ENCODE assay signal across 28 cellular contexts in genomic region chr13:90103099-90103784, GRCh38.
"Had no signal": no experiment of that assay in that cellular context is flagged by ENCODE, and none has a peak within 500 bp of the region (broad histone marks: within the 10 kb centered on the region; RNA-seq: fewer than 3 reads in every experiment).

No MANE protein-coding gene starts in this region.

- H3K27me3 ChIP-seq: esophagus muscularis mucosa, foreskin keratinocyte, gastroesophageal sphincter, left lung, neural progenitor cell, right atrium auricular region, suprapubic skin, transverse colon, vagina had no signal

- H3K27ac Mint-ChIP-seq: naive thymus-derived CD4-positive, alpha-beta T cell; nephron; neural progenitor cell; stimulated activated naive CD8-positive, alpha-beta T cell treated with anti-CD3 and anti-CD28 coated beads, Interleukin-15, amount 100 ng/mL, for 72 hours had no signal

- H3K4me1 ChIP-seq: esophagus muscularis mucosa, gastroesophageal sphincter, left lung, neural progenitor cell, parathyroid adenoma, prostate gland, right atrium auricular region, suprapubic skin, vagina had no signal

- H3K36me3 Mint-ChIP-seq: neural progenitor cell had no signal

- H3K4me3 Mint-ChIP-seq: naive thymus-derived CD4-positive, alpha-beta T cell; nephron; neural progenitor cell; stimulated activated naive CD8-positive, alpha-beta T cell treated with anti-CD3 and anti-CD28 coated beads, Interleukin-15, amount 100 ng/mL, for 72 hours had no signal

- H3K9me3 Mint-ChIP-seq: nephron had no signal

- H3K36me3 ChIP-seq: esophagus muscularis mucosa, gastroesophageal sphincter, left lung, neural progenitor cell, prostate gland, right atrium auricular region, suprapubic skin, transverse colon, vagina had no signal

- H3K9me3 ChIP-seq: esophagus muscularis mucosa, gastroesophageal sphincter, prostate gland, right atrium auricular region, suprapubic skin, transverse colon, vagina had no signal

- ATAC-seq: foreskin keratinocyte; gastroesophageal sphincter; left lung; naive thymus-derived CD4-positive, alpha-beta T cell; sciatic nerve; stimulated activated naive CD8-positive, alpha-beta T cell treated with anti-CD3 and anti-CD28 coated beads, Interleukin-15, amount 100 ng/mL, for 72 hours had no signal

- H3K27me3 Mint-ChIP-seq: naive thymus-derived CD4-positive, alpha-beta T cell; stimulated activated naive CD8-positive, alpha-beta T cell treated with anti-CD3 and anti-CD28 coated beads, Interleukin-15, amount 100 ng/mL, for 72 hours had no signal

- H3K4me3 ChIP-seq: coronary artery, esophagus muscularis mucosa, gastroesophageal sphincter, left lung, neural progenitor cell, prostate gland, right atrium auricular region, smooth muscle cell, suprapubic skin, transverse colon, vagina had no signal

- H3K4me1 Mint-ChIP-seq: naive thymus-derived CD4-positive, alpha-beta T cell; stimulated activated naive CD8-positive, alpha-beta T cell treated with anti-CD3 and anti-CD28 coated beads, Interleukin-15, amount 100 ng/mL, for 72 hours had no signal

- H3K27ac ChIP-seq: coronary artery, esophagus muscularis mucosa, foreskin keratinocyte, gastroesophageal sphincter, left lung, neural progenitor cell, parathyroid adenoma, prostate gland, right atrium auricular region, suprapubic skin, transverse colon, vagina had no signal

- DNase-seq: dermis blood vessel endothelial cell; effector memory CD4-positive, alpha-beta T cell; foreskin keratinocyte; hypothalamus; mammary epithelial cell; mesendoderm; midbrain; naive thymus-derived CD4-positive, alpha-beta T cell; stimulated activated CD4-positive, alpha-beta T cell treated with anti-CD3 and anti-CD28 coated beads, Interleukin-12 subunit alpha, Interleukin-12 subunit beta, amount 100 ng/mL, for 4 hours; stimulated activated CD4-positive, alpha-beta T cell treated with anti-CD3 and anti-CD28 coated beads, Interleukin-1b, Interleukin-23, amount 100 ng/mL, for 48 hours; stimulated activated CD4-positive, alpha-beta T cell treated with anti-CD3 and anti-CD28 coated beads, Interleukin-4, amount 100 ng/mL, for 1 hour; stimulated activated CD8-positive, alpha-beta memory T cell treated with anti-CD3 and anti-CD28 coated beads, Interleukin-4, amount 100 ng/mL, for 48 hours; stimulated activated naive CD4-positive, alpha-beta T cell; stimulated activated naive CD8-positive, alpha-beta T cell treated with anti-CD3 and anti-CD28 coated beads, Interleukin-15, amount 100 ng/mL, for 72 hours; transverse colon had no signal
